ENCODE assay signal across 18 cellular contexts in the genomic region with DNA sequence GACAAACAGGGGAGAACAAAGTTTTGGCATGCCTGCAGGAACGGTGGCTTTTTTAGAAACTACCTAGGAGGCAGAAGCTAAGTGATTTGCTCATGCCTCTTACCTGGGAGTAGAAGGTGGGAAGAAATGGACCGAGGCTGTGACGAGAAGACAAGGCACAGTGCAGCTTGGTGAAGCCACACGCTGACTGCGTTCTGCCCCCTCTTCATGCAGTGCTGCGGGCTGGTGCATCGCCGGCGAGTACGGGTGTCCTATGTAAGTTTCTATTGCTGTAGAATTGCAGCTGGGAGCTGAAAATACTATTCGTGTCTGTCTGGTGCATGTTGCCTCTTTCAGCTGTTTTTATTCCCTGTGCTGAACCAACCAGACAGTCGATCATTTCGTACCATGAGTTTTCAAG.
DNase-seq lines count a peak whose midpoint lies in the region; ATAC-seq and TF ChIP-seq lines count a peak whose summit lies in the region.
"Had no signal": no experiment of that assay in that cellular context is flagged by ENCODE, and none has a peak within 500 bp of the region (broad histone marks: within the 10 kb centered on the region; RNA-seq: fewer than 3 reads in every experiment).

No MANE protein-coding gene starts in this region.

- H2BK120ac ChIP-seq in neuronal stem cell (ENCODE audit: low read depth, low read length): no peak overlapping the region

- H2AK5ac ChIP-seq in neuronal stem cell (ENCODE audit: low read depth, low read length): no peak overlapping the region

- H3F3A ChIP-seq in PC-9 (ENCODE audit: insufficient read depth, low read depth): no peaks in the 10 kb centered on the region

- POLR2A ChIA-PET in PC-9 (lab: Charles Lee; ENCODE audit: unreplicated experiment): no interaction called here

- BruUV-seq in PC-9 (replicated peaks; lab: Mats Ljungman, UMichigan): no TSS peak

- H4K91ac ChIP-seq in neuronal stem cell (ENCODE audit: low read depth, low read length, poor library complexity): no peak overlapping the region

- peak overlapping the region; percentile 37 for H3K27ac ChIP-seq in angular gyrus (ENCODE audit: low read depth, low read length)
- no peak overlapping the region for H3K27ac ChIP-seq in left ventricle myocardium inferior (replicated peaks)
- H3K27ac ChIP-seq in neuronal stem cell (replicated peaks; ENCODE audit: low read length): no peak overlapping the region
- no peak overlapping the region for H3K27ac ChIP-seq in PC-9
- H3K27ac ChIP-seq: breast epithelium, foreskin keratinocyte, left lung had no signal

- no peak overlapping the region for H3K9ac ChIP-seq in neuronal stem cell (ENCODE audit: low read depth, low read length, poor library complexity)
- H3K9ac ChIP-seq: SK-N-SH had no signal

- no peak overlapping the region for H4K8ac ChIP-seq in neuronal stem cell (ENCODE audit: low read depth, low read length)

- TF ChIP-seq CTCF in left ventricle myocardium inferior (IDR thresholded peaks at IDR 0.05; ENCODE audit: borderline replicate concordance) (no peak), PC-9 (conservative IDR thresholded peaks at IDR 0.05) (no peak)

- H3K4me3 ChIP-seq in left ventricle myocardium inferior (peak overlapping the region; percentile 45), neuronal stem cell (ENCODE audit: low read length in 2 of 2) (no peak overlapping the region), PC-9 (no peak overlapping the region)
- H3K4me3 ChIP-seq: breast epithelium, left lung had no signal

- H3K27me3 ChIP-seq in left ventricle myocardium inferior (ENCODE audit: low read depth): no peaks in the 10 kb centered on the region
- peaks cover 0 to 5% (median 0%) of the 10 kb centered on the region in 3 experiments for H3K27me3 ChIP-seq in neuronal stem cell (ENCODE audit: control insufficient read depth in 3 of 3, insufficient read depth in 3 of 3, low read depth in 1 of 3, low read length in 3 of 3)
- 0 out of 2 replicates have a peak, but pooled peaks cover 5% of the 10 kb centered on the region for H3K27me3 ChIP-seq in PC-9 (ENCODE audit: insufficient read depth, low read depth)
- H3K27me3 ChIP-seq: breast epithelium, left lung had no signal

- no peaks in the 10 kb centered on the region for H4K20me1 ChIP-seq in PC-9 (ENCODE audit: insufficient read depth)

- no CpG with 5 or more reads among the region's 13 CpGs for WGBS in neuronal stem cell (ENCODE audit: extremely low coverage in 2 of 2, insufficient read length in 2 of 2, insufficient replicate concordance in 1 of 2), 2 donors

- no peaks in the 10 kb centered on the region for H3K79me1 ChIP-seq in neuronal stem cell (ENCODE audit: low read depth, low read length)

- no peaks in the 10 kb centered on the region for H3K36me3 ChIP-seq in left ventricle myocardium inferior
- no peaks in the 10 kb centered on the region for H3K36me3 ChIP-seq in neuronal stem cell (replicated peaks in 1 of 2; ENCODE audit: control insufficient read depth in 2 of 2, insufficient read depth in 2 of 2, low read length in 2 of 2)
- H3K36me3 ChIP-seq in PC-9 (ENCODE audit: low read depth): no peaks in the 10 kb centered on the region
- H3K36me3 ChIP-seq: breast epithelium, left lung had no signal

- no peak overlapping the region for H2BK15ac ChIP-seq in neuronal stem cell (ENCODE audit: low read length)

- no peak overlapping the region for H3K23ac ChIP-seq in neuronal stem cell (ENCODE audit: low read depth, low read length, poor library complexity)

- no peaks in the 10 kb centered on the region for H3K79me2 ChIP-seq in PC-9 (ENCODE audit: low read depth)

- H3K4me1 ChIP-seq in left ventricle myocardium inferior (peaks cover 12% of the 10 kb centered on the region), neuronal stem cell (ENCODE audit: control insufficient read depth in 2 of 2, insufficient read depth in 1 of 2, low read depth in 1 of 2, low read length in 2 of 2) (peaks cover 0 to 3% of the 10 kb centered on the region in 2 donors), PC-9 (replicated peaks; ENCODE audit: insufficient read depth) (no peaks in the 10 kb centered on the region)
- H3K4me1 ChIP-seq: breast epithelium, foreskin keratinocyte, left lung had no signal

- H3K9me3 ChIP-seq in left ventricle myocardium inferior (replicated peaks) (no peaks in the 10 kb centered on the region), neuronal stem cell (replicated peaks in 1 of 2; ENCODE audit: control insufficient read depth in 2 of 2, insufficient read depth in 1 of 2, low read depth in 1 of 2, low read length in 2 of 2) (no peaks in the 10 kb centered on the region), PC-9 (ENCODE audit: insufficient read depth, low read depth) (no peaks in the 10 kb centered on the region)
- H3K9me3 ChIP-seq: breast epithelium, left lung, SK-N-SH had no signal

- intact Hi-C loops in left ventricle myocardium inferior (cut with micrococcal nuclease): no loop called here
- intact Hi-C loops in PC-9 (cut with micrococcal nuclease; ENCODE audit: unreplicated experiment): no loop called here

- ATAC-seq in GM21737 (IDR thresholded peaks at IDR 0.05; ENCODE audit: unreplicated experiment) (no peak), esophagus mucosa (no peak)
- ATAC-seq: activated naive CD8-positive, alpha-beta T cell treated with anti-CD3 and anti-CD28 coated beads, Interleukin-2, amount 50 U/mL, for 24 hours; foreskin keratinocyte; left lung; stimulated activated memory B cell treated with anti-CD40 and anti-IgM and Interleukin-4, amounts not matched to agents 10 μg/mL and 1 μg/mL and 100 μg/mL, for 72 hours had no signal

- no peak overlapping the region for H2BK12ac ChIP-seq in neuronal stem cell (ENCODE audit: low read length)

- H3K14ac ChIP-seq in neuronal stem cell (ENCODE audit: low read length): no peak overlapping the region

- no peak overlapping the region for H3K4ac ChIP-seq in neuronal stem cell (ENCODE audit: low read length)

- H3K9me2 ChIP-seq in PC-9 (ENCODE audit: insufficient read depth): no peaks in the 10 kb centered on the region
- H3K9me2 ChIP-seq: SK-N-SH had no signal

- H3K4me2 ChIP-seq in neuronal stem cell (ENCODE audit: insufficient read depth, low read length, poor library complexity, severe bottlenecking) (no peak overlapping the region), PC-9 (no peak overlapping the region)
- H3K4me2 ChIP-seq: SK-N-SH had no signal

- CTCF ChIA-PET in PC-9 (lab: Charles Lee): no interaction called here

- peak overlapping the region; percentile 37 for H2AFZ ChIP-seq in neuronal stem cell (ENCODE audit: low read length)
- no peak overlapping the region for H2AFZ ChIP-seq in PC-9

- DNase-seq in Ammon's horn (ENCODE audit: low spot score): peak; percentile 35
- no peak for DNase-seq in left ventricle myocardium inferior
- DNase-seq in neuronal stem cell (ENCODE audit: low spot score): no peak
- DNase-seq in PC-9: no peak
- DNase-seq in NCI-H187 (lab: John Stamatoyannopoulos, UW): no peak
- DNase-seq: activated CD4-positive, alpha-beta T cell treated with anti-CD3 and anti-CD28 coated beads, Interleukin-2, amount 50 U/mL, for 4 hours; activated effector memory CD4-positive, alpha-beta T cell treated with anti-CD3 and anti-CD28 coated beads, Interleukin-2, amount 50 U/mL, for 16 hours; activated naive CD8-positive, alpha-beta T cell treated with anti-CD3 and anti-CD28 coated beads, Interleukin-2, amount 50 U/mL, for 24 hours; foreskin keratinocyte; KG1; left lung; NCI-H1694; SK-N-SH had no signal

- no peak overlapping the region for H3K18ac ChIP-seq in neuronal stem cell (ENCODE audit: low read length)

- H2BK5ac ChIP-seq in neuronal stem cell (ENCODE audit: low read length): no peak overlapping the region
